In genomic region chr1:88983791-88984552, GRCh38 we compare ENCODE assay signal across 8 cellular contexts. TPM values are rescaled to one million over a fixed set of nuclear protein-coding genes. Genes with fewer than 3 reads are reported as not detected.
DNase-seq lines count a peak whose midpoint lies in the region; ATAC-seq and TF ChIP-seq lines count a peak whose summit lies in the region.

No MANE protein-coding gene starts in this region.

- H3F3A ChIP-seq in SU-DHL-6 (ENCODE audit: insufficient read depth) = peaks cover 8% of the 10 kb centered on the region

- no peaks in the 10 kb centered on the region for H3K36me3 ChIP-seq in SU-DHL-6 (ENCODE audit: low read length)
- peaks cover 44% of the 10 kb centered on the region for H3K36me3 ChIP-seq in lower lobe of right lung
- peaks cover 38% of the 10 kb centered on the region for H3K36me3 ChIP-seq in upper lobe of right lung

- ATAC-seq in lower lobe of right lung (peak; percentile 69 to 81), upper lobe of right lung (peak; percentile 80)

- peak; percentile 29 for DNase-seq in A172 (ENCODE audit: low spot score)
- DNase-seq in ELR (ENCODE audit: low read depth) = peak; percentile 77
- DNase-seq in LHCN-M2 (ENCODE audit: low read depth) = peak; percentile 60
- DNase-seq in coronary artery (ENCODE audit: low spot score) = no peak
- peak; percentile 59 for DNase-seq in lower lobe of right lung
- DNase-seq in upper lobe of right lung = no peak
- DNase-seq in stimulated activated CD4-positive, alpha-beta T cell treated with anti-CD3 and anti-CD28 coated beads, Interleukin-12 subunit alpha, Interleukin-12 subunit beta, amount 100 ng/mL, for 4 hours = no peak

- H4K20me1 ChIP-seq in SU-DHL-6 (ENCODE audit: low read depth, low read length) = no peaks in the 10 kb centered on the region

- H2AFZ ChIP-seq in SU-DHL-6 (ENCODE audit: low read depth, low read length, severe bottlenecking) = no peak overlapping the region

- no peaks in the 10 kb centered on the region for H3K9me2 ChIP-seq in SU-DHL-6 (replicated peaks; ENCODE audit: insufficient read depth, low read length)

- no peaks in the 10 kb centered on the region for H3K9me3 ChIP-seq in SU-DHL-6 (ENCODE audit: insufficient read depth, low read length)
- H3K9me3 ChIP-seq in lower lobe of right lung = no peaks in the 10 kb centered on the region
- no peaks in the 10 kb centered on the region for H3K9me3 ChIP-seq in upper lobe of right lung

- intact Hi-C loops in lower lobe of right lung (cut with DNase I) = no loop called here
- intact Hi-C loops in upper lobe of right lung (cut with DNase I) = no loop called here

- H3K4me1 ChIP-seq in lower lobe of right lung (peaks cover 52% of the 10 kb centered on the region), upper lobe of right lung (peaks cover 33% of the 10 kb centered on the region)

- H3K4me3 ChIP-seq in SU-DHL-6 (ENCODE audit: insufficient read depth, low read length, poor library complexity, severe bottlenecking) (no peak overlapping the region), coronary artery (peak overlapping the region; percentile 59), lower lobe of right lung (peak overlapping the region; percentile 31), upper lobe of right lung (peak overlapping the region; percentile 27)

- H3K27me3 ChIP-seq in SU-DHL-6 (ENCODE audit: low read length) = no peaks in the 10 kb centered on the region
- H3K27me3 ChIP-seq in lower lobe of right lung (ENCODE audit: low read depth) = no peaks in the 10 kb centered on the region
- H3K27me3 ChIP-seq in upper lobe of right lung = no peaks in the 10 kb centered on the region

- H3K27ac ChIP-seq in SU-DHL-6 (ENCODE audit: low read depth, low read length) = peak overlapping the region; percentile 29; the same call in 1 of the 2 replicates
- peak overlapping the region in 1 of 2 donors; percentile 68 for H3K27ac ChIP-seq in coronary artery
- H3K27ac ChIP-seq in lower lobe of right lung = peak overlapping the region; percentile 33
- peak overlapping the region; percentile 39 for H3K27ac ChIP-seq in upper lobe of right lung

- H3K4me2 ChIP-seq in SU-DHL-6 (ENCODE audit: low read depth, low read length, poor library complexity, severe bottlenecking) = peak overlapping the region; percentile 29

- no peak overlapping the region for H3K9ac ChIP-seq in SU-DHL-6 (ENCODE audit: low read length)

- H3K79me2 ChIP-seq in SU-DHL-6 (ENCODE audit: insufficient read depth, low read length) = peaks cover 64% of the 10 kb centered on the region

- TF ChIP-seq CTCF in SU-DHL-6 (IDR thresholded peaks at IDR 0.05; ENCODE audit: insufficient read depth, low read length, poor library complexity, severe bottlenecking) = peak; percentile 26
- no peak for TF ChIP-seq CTCF in coronary artery (IDR thresholded peaks at IDR 0.05)
- TF ChIP-seq CTCF in lower lobe of right lung (IDR thresholded peaks at IDR 0.05) = peak; percentile 72
- peak; percentile 68 for TF ChIP-seq CTCF in upper lobe of right lung (IDR thresholded peaks at IDR 0.05)

RNA-seq across cellular contexts. Expression of gene KYAT3, which starts 8.5 kb away (rescaled TPM):
- 16.4 and 20.3 TPM in 2 replicates for total RNA-seq in A172 (2014; rRNA removed; shearing (Covaris generic))
- 24.1 and 29.4 TPM in 2 replicates for total RNA-seq in LHCN-M2 (2014; rRNA removed)
- 16.5 TPM for polyA plus RNA-seq in LHCN-M2 (2012)
- total RNA-seq in lower lobe of right lung = 20.6 TPM
- total RNA-seq in upper lobe of right lung = 17.9 TPM

RNA-seq across cellular contexts. Expression of gene RBMXL1, which starts 8.5 kb away (rescaled TPM):
- total RNA-seq in A172 (2014; rRNA removed; shearing (Covaris generic)) = 2.2 TPM in 2 replicates
- total RNA-seq in LHCN-M2 (2014; rRNA removed) (6.4 and 7.7 TPM in 2 replicates), lower lobe of right lung (19.6 TPM), upper lobe of right lung (16.2 TPM)
- 2.4 TPM for polyA plus RNA-seq in LHCN-M2 (2012)

RNA-seq across cellular contexts. Expression of gene GBP3, which starts 38.7 kb away (rescaled TPM):
- 1.7 and 4.8 TPM in 2 replicates for total RNA-seq in A172 (2014; rRNA removed; shearing (Covaris generic))
- total RNA-seq in LHCN-M2 (2014; rRNA removed) (67.6 and 72.9 TPM in 2 replicates), lower lobe of right lung (60.2 TPM), upper lobe of right lung (46.6 TPM)
- 35.8 TPM for polyA plus RNA-seq in LHCN-M2 (2012)

Comparison
In these comparisons a context has a peak if more than half of its experiments do, and no peak if none do; other contexts are left out.
1. DNase-seq: peak in A172 (single experiment), ELR (single experiment), LHCN-M2 (single experiment) and lower lobe of right lung (single experiment); none in coronary artery (single experiment), upper lobe of right lung (single experiment) and stimulated activated CD4-positive, alpha-beta T cell treated with anti-CD3 and anti-CD28 coated beads, Interleukin-12 subunit alpha, Interleukin-12 subunit beta, amount 100 ng/mL, for 4 hours (single experiment).